21 cellular contexts compared by ENCODE assay signal in genomic region chr15:40598126-40598525, GRCh38. TPM values are rescaled to one million over a fixed set of nuclear protein-coding genes. Genes with fewer than 3 reads are reported as not detected.
DNase-seq lines count a peak whose midpoint lies in the region; ATAC-seq and TF ChIP-seq lines count a peak whose summit lies in the region.
"Had no signal": no experiment of that assay in that cellular context is flagged by ENCODE, and none has a peak within 500 bp of the region (broad histone marks: within the 10 kb centered on the region; RNA-seq: fewer than 3 reads in every experiment).

No MANE protein-coding gene starts in this region.

- intact Hi-C loops in Panc1 (cut with micrococcal nuclease; ENCODE audit: unreplicated experiment): no loop called here

- DNase-seq in AG10803 (ENCODE audit: low read depth): peak; percentile 14
- DNase-seq in EL: peak; percentile 50
- DNase-seq in Panc1 (ENCODE audit: low read depth, low spot score): no peak
- peak; percentile 23 for DNase-seq in fibroblast of villous mesenchyme (ENCODE audit: low read depth)
- no peak for DNase-seq in NOMO-1 treated with DMSO at 0.1 percent for 48 hours (lab: John Stamatoyannopoulos, UW; ENCODE audit: unreplicated experiment)
- DNase-seq: CD4-positive, CD25-positive, alpha-beta regulatory T cell; H7; IMR-90; KG1; NCI-H1048; NCI-H1417; NCI-H1694; NCI-H2029 treated with DMSO at 0.1 percent for 48 hours; NCI-H2227 treated with DMSO at 0.1 percent for 48 hours; NCI-H526 treated with DMSO at 0.1 percent for 48 hours; SJCRH30; T-cell had no signal

- in situ Hi-C loops in Panc1 (cut with HindIII; ENCODE audit: low pct_unique_long_range_greater_than_20kb, low sequenced_read_pairs): no loop called here

- H3K4me1 ChIP-seq in Panc1 (ENCODE audit: control insufficient read depth, insufficient read depth, low read length): peaks cover 17% of the 10 kb centered on the region
- H3K4me1 ChIP-seq: SJCRH30 had no signal

- POLR2A ChIA-PET in Panc1 (lab: Charles Lee): interaction anchor here (0.6 to 0.8 kb wide), 2 partner anchors 26 to 143 kb away, joined by 3 to 6 read pairs; no protein-coding TSS in a partner anchor

- CTCF ChIA-PET in Panc1 (lab: Charles Lee): no interaction called here

- no peaks in the 10 kb centered on the region for H3K9me3 ChIP-seq in Panc1 (ENCODE audit: control insufficient read depth, insufficient read depth, low read depth, low read length)
- H3K9me3 ChIP-seq: SJCRH30 had no signal

- BruUV-seq in Panc1 (replicated peaks; lab: Mats Ljungman, UMichigan): no TSS peak

- TF ChIP-seq CTCF in AG10803 (conservative IDR thresholded peaks at IDR 0.05; ENCODE audit: low read length) (no peak), Panc1 (IDR thresholded peaks at IDR 0.05) (no peak), fibroblast of villous mesenchyme (IDR thresholded peaks at IDR 0.05; ENCODE audit: insufficient read depth, low read depth, low read length) (no peak)

- H3K36me3 ChIP-seq in Panc1 (ENCODE audit: control insufficient read depth, insufficient read depth, low read length): peaks cover 3% of the 10 kb centered on the region; the same call in 1 of the 2 replicates
- H3K36me3 ChIP-seq: SJCRH30 had no signal

- H3K27me3 ChIP-seq in Panc1 (ENCODE audit: control insufficient read depth, insufficient read depth, low read length): no peaks in the 10 kb centered on the region
- H3K27me3 ChIP-seq: BLaER1, SJCRH30 had no signal

- peak overlapping the region; percentile 14; the same call in 1 of the 2 replicates for H3K27ac ChIP-seq in Panc1 (ENCODE audit: low read length)
- H3K27ac ChIP-seq: BLaER1, SJCRH30 had no signal

- ATAC-seq in Panc1 (no peak), HG02571 (IDR thresholded peaks at IDR 0.05; ENCODE audit: unreplicated experiment) (no peak), GM18909 (IDR thresholded peaks at IDR 0.05; ENCODE audit: poor library complexity, unreplicated experiment) (no peak)
- ATAC-seq: Right ventricle myocardium inferior, T-cell had no signal

- H3K4me3 ChIP-seq in AG10803 (ENCODE audit: low read length): no peak overlapping the region
- no peak overlapping the region for H3K4me3 ChIP-seq in Panc1 (ENCODE audit: low read depth in 2 of 2, low read length in 2 of 2)
- H3K4me3 ChIP-seq in fibroblast of villous mesenchyme (ENCODE audit: low read depth, low read length): no peak overlapping the region
- H3K4me3 ChIP-seq: BLaER1, SJCRH30 had no signal

RNA-seq across cellular contexts. Expression of gene KNL1, which starts 4.1 kb away (rescaled TPM):
- 28.9 TPM for total RNA-seq in Panc1 (2021; ENCODE audit: unreplicated experiment)
- polyA plus RNA-seq in Panc1 (2012; ENCODE audit: insufficient read length): 7.2 TPM
- 12.9 and 22.9 TPM in 2 replicates for total RNA-seq in fibroblast of villous mesenchyme

RNA-seq across cellular contexts. Expression of gene RPUSD2, which starts 29.0 kb away (rescaled TPM):
- total RNA-seq in Panc1 (2021; ENCODE audit: unreplicated experiment) (17.5 TPM), fibroblast of villous mesenchyme (11.2 and 11.9 TPM in 2 replicates)
- polyA plus RNA-seq in Panc1 (2012; ENCODE audit: insufficient read length): 15.3 TPM

RNA-seq across cellular contexts. Expression of gene CCDC32, which starts 33.3 kb away (rescaled TPM):
- total RNA-seq in Panc1 (2021; ENCODE audit: unreplicated experiment) (29.8 TPM), fibroblast of villous mesenchyme (11.9 and 20.7 TPM in 2 replicates)
- polyA plus RNA-seq in Panc1 (2012; ENCODE audit: insufficient read length): 17.5 TPM

Comparison
In these comparisons a context has a peak if more than half of its experiments do, and no peak if none do; other contexts are left out.
1. DNase-seq: peak in AG10803 (single experiment), EL (single experiment) and fibroblast of villous mesenchyme (single experiment); none in Panc1 (single experiment) and NOMO-1 treated with DMSO at 0.1 percent for 48 hours (single experiment).